9 cellular contexts compared by ENCODE assay signal in the genomic region with DNA sequence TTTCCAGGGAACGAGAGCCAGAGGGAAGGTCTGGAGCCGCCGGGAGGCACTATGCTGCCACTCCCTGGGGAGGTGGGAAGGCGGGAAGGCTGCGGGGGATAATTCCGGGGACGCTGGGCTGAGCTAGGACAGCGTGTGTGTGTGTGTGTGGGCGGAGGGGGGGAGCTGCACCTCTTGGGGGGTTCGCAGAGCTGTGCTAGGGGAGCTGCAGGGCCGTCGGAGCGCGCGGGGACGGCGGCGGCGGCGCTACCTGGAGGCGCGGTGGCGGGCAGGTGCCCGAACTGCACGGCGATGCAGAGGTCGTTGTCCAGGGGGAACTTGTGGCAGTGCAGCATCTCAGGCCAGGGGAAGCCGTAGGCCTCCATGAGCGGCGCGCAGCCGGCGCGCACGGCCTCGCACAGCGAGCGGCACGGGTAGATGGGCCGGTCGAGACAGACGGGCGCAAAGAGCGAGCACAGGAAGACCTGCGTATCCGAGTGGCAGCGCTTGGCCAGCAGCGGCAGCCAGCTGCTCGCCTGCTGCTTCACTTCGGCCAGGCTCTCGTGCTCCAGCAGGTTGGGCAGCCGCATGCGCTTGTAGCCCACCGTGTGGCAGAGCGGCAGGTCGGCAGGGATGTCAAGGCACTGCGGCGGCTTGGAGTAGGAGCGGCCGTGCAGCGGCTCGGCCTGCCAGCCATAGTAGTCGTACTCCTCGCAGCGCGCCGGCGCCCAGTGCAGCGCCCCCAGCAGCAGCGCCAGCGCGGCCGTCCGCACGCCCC. TPM values are rescaled to one million over a fixed set of nuclear protein-coding genes. Genes with fewer than 3 reads are reported as not detected.
DNase-seq lines count a peak whose midpoint lies in the region; ATAC-seq and TF ChIP-seq lines count a peak whose summit lies in the region.
"Had no signal": no experiment of that assay in that cellular context is flagged by ENCODE, and none has a peak within 500 bp of the region (broad histone marks: within the 10 kb centered on the region; RNA-seq: fewer than 3 reads in every experiment).

No MANE protein-coding gene starts in this region.

- 0 to 1% (median 1%) methylated on average over 5 to 75 of the region's 75 CpGs for WGBS in adrenal gland, 4 donors

- no peak overlapping the region for H3K27ac Mint-ChIP-seq in effector memory CD8-positive, alpha-beta T cell
- no peak overlapping the region for H3K27ac Mint-ChIP-seq in natural killer cell treated with Interleukin-12 subunit alpha and Interleukin-12 subunit beta and Interleukin-15 and Interleukin-18, amount 100 ng/mL, for 72 hours

- H3K4me1 ChIP-seq in adrenal gland (replicated peaks in 1 of 2), result no peaks in the 10 kb centered on the region

- H3K36me3 ChIP-seq in adrenal gland (replicated peaks in 1 of 2), result no peaks in the 10 kb centered on the region

- ATAC-seq in effector memory CD8-positive, alpha-beta T cell (replicated peaks), result peak; percentile 7
- peak; percentile 5 to 37 for ATAC-seq in natural killer cell treated with Interleukin-12 subunit alpha and Interleukin-12 subunit beta and Interleukin-15 and Interleukin-18, amount 100 ng/mL, for 72 hours
- no peak for ATAC-seq in HG02981 (IDR thresholded peaks at IDR 0.05; ENCODE audit: unreplicated experiment)

- no peak for TF ChIP-seq POLR2A in NB4 (IDR thresholded peaks at IDR 0.05; ENCODE audit: extremely low read depth, insufficient read length)
- no peak for TF ChIP-seq POLR2A in adrenal gland (IDR thresholded peaks at IDR 0.05)

- peak overlapping the region; percentile 60 to 71 for H3K4me3 Mint-ChIP-seq in effector memory CD8-positive, alpha-beta T cell
- H3K4me3 Mint-ChIP-seq in natural killer cell treated with Interleukin-12 subunit alpha and Interleukin-12 subunit beta and Interleukin-15 and Interleukin-18, amount 100 ng/mL, for 72 hours, result no peak overlapping the region

- peak; percentile 45 for DNase-seq in DMS114 treated with DMSO at 0.1 percent for 48 hours (lab: John Stamatoyannopoulos, UW; ENCODE audit: unreplicated experiment)
- DNase-seq in NB4 (ENCODE audit: low read depth), result peak; percentile 22
- no peak for DNase-seq in effector memory CD8-positive, alpha-beta T cell
- DNase-seq in natural killer cell treated with Interleukin-12 subunit alpha and Interleukin-12 subunit beta and Interleukin-15 and Interleukin-18, amount 100 ng/mL, for 72 hours (ENCODE audit: low spot score), result no peak
- DNase-seq in adrenal gland, result no peak
- no peak for DNase-seq in NCI-H1694 (lab: John Stamatoyannopoulos, UW)
- DNase-seq in superior temporal gyrus (ENCODE audit: extremely low spot score), result no peak

- H3K4me1 Mint-ChIP-seq in effector memory CD8-positive, alpha-beta T cell (ENCODE audit: low read depth in 2 of 2), result peaks cover 14 to 18% of the 10 kb centered on the region in 2 donors
- peaks cover 5 to 10% of the 10 kb centered on the region in 2 donors for H3K4me1 Mint-ChIP-seq in natural killer cell treated with Interleukin-12 subunit alpha and Interleukin-12 subunit beta and Interleukin-15 and Interleukin-18, amount 100 ng/mL, for 72 hours (ENCODE audit: low read depth in 2 of 2)

- peaks cover 9% of the 10 kb centered on the region for H3K36me3 Mint-ChIP-seq in effector memory CD8-positive, alpha-beta T cell (ENCODE audit: insufficient read depth)
- H3K36me3 Mint-ChIP-seq in natural killer cell treated with Interleukin-12 subunit alpha and Interleukin-12 subunit beta and Interleukin-15 and Interleukin-18, amount 100 ng/mL, for 72 hours, result no peaks in the 10 kb centered on the region

- no peaks in the 10 kb centered on the region for H3K9me3 ChIP-seq in adrenal gland (replicated peaks in 1 of 3)

- no peak overlapping the region for H3K4me3 ChIP-seq in NB4 (ENCODE audit: low read depth, low read length)
- H3K4me3 ChIP-seq in adrenal gland, result no peak overlapping the region

- H3K9me3 Mint-ChIP-seq in effector memory CD8-positive, alpha-beta T cell, result no peaks in the 10 kb centered on the region
- no peaks in the 10 kb centered on the region for H3K9me3 Mint-ChIP-seq in natural killer cell treated with Interleukin-12 subunit alpha and Interleukin-12 subunit beta and Interleukin-15 and Interleukin-18, amount 100 ng/mL, for 72 hours

- H3K27me3 ChIP-seq in adrenal gland, result peaks cover 18% of the 10 kb centered on the region

- no peak overlapping the region for H3K27ac ChIP-seq in adrenal gland

- TF ChIP-seq CTCF in NB4 (IDR thresholded peaks at IDR 0.05; ENCODE audit: low read depth, low read length) (no peak), adrenal gland (IDR thresholded peaks at IDR 0.05) (no peak)

- intact Hi-C loops in adrenal gland (cut with DNase I), result no loop called here

- peaks cover 42 to 60% of the 10 kb centered on the region in 2 donors for H3K27me3 Mint-ChIP-seq in effector memory CD8-positive, alpha-beta T cell
- peaks cover 20 to 32% of the 10 kb centered on the region in 2 donors for H3K27me3 Mint-ChIP-seq in natural killer cell treated with Interleukin-12 subunit alpha and Interleukin-12 subunit beta and Interleukin-15 and Interleukin-18, amount 100 ng/mL, for 72 hours

RNA-seq across cellular contexts. Expression of gene SFRP5, which starts 0.6 kb away (rescaled TPM):
- total RNA-seq in natural killer cell treated with Interleukin-12 subunit alpha and Interleukin-12 subunit beta and Interleukin-15 and Interleukin-18, amount 100 ng/mL, for 72 hours, result not detected
- 10 to 100 TPM in 2 of 8 donors, 1 to 10 TPM in 3, under 1 TPM in 3; 0.32 to 12.9 (median 1.9) TPM for total RNA-seq in adrenal gland
- polyA plus RNA-seq in adrenal gland, result 10 to 100 TPM in 1 of 3 donors, 1 to 10 TPM in 2; 8.0 to 43.4 (median 8.7) TPM
- total RNA-seq: NCI-H460 had no signal

RNA-seq across cellular contexts. Expression of gene ZFYVE27, which starts 34.3 kb away (rescaled TPM):
- 10 to 100 TPM; 34.9 to 59.6 TPM for total RNA-seq in natural killer cell treated with Interleukin-12 subunit alpha and Interleukin-12 subunit beta and Interleukin-15 and Interleukin-18, amount 100 ng/mL, for 72 hours
- 10 to 100 TPM; 26.7 to 45.3 (median 32.4) TPM for total RNA-seq in adrenal gland
- polyA plus RNA-seq in adrenal gland, result 10 to 100 TPM; 23.6 to 39.3 (median 31.7) TPM

RNA-seq across cellular contexts. Expression of gene MARVELD1, which starts 57.7 kb away (rescaled TPM):
- total RNA-seq in natural killer cell treated with Interleukin-12 subunit alpha and Interleukin-12 subunit beta and Interleukin-15 and Interleukin-18, amount 100 ng/mL, for 72 hours, result under 1 TPM in 1 of 2 donors, not detected in 1; 0.75 TPM
- total RNA-seq in adrenal gland, result 10 to 100 TPM in 4 of 8 donors, 1 to 10 TPM in 4; 4.2 to 23.5 (median 10.2) TPM
- 10 to 100 TPM in 2 of 3 donors, 1 to 10 TPM in 1; 6.3 to 11.7 (median 10.7) TPM for polyA plus RNA-seq in adrenal gland

Comparison
In these comparisons a context has a peak if more than half of its experiments do, and no peak if none do; other contexts are left out.
1. DNase-seq: peak in DMS114 treated with DMSO at 0.1 percent for 48 hours (single experiment) and NB4 (single experiment); none in effector memory CD8-positive, alpha-beta T cell (0 of 3), natural killer cell treated with Interleukin-12 subunit alpha and Interleukin-12 subunit beta and Interleukin-15 and Interleukin-18, amount 100 ng/mL, for 72 hours (single experiment), adrenal gland (0 of 7), NCI-H1694 (single experiment) and superior temporal gyrus (single experiment).